Comparison of ENCODE assay signal across 14 cellular contexts in the genomic region with DNA sequence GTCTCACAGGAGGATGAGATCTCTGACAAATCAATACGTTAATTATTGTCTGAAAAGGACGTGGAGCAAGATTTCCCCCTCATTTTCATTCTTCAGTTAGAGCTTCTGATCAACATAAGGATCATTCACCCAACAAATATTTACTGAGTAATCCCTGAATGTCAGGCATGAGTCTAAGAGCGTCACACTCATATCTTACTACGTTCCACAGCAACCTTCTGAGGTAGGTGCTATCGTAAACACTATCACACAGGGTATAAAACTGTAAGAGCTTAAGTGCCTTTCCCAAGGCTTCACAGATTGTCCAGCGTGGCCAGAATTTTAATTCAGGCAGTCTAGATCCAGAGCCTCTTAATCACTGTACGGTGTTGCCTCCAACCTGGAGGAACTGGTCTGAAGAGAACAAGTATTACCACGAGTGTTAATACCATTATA. TPM values are rescaled to one million over a fixed set of nuclear protein-coding genes. Genes with fewer than 3 reads are reported as not detected.
A peak's percentile ranks its signal among the peaks of the same experiment; 100 is the strongest.
DNase-seq lines count a peak whose midpoint lies in the region; ATAC-seq and TF ChIP-seq lines count a peak whose summit lies in the region.
"Had no signal": no experiment of that assay in that cellular context is flagged by ENCODE, and none has a peak within 500 bp of the region (broad histone marks: within the 10 kb centered on the region; RNA-seq: fewer than 3 reads in every experiment).

No MANE protein-coding gene starts in this region.

- CTCF ChIA-PET in IMR-90 (lab: Yijun Ruan, JAX), result interaction anchor here (1.2 kb wide), 1 partner anchor 93 kb away, joined by 6 read pairs; no protein-coding TSS in a partner anchor

- no peaks in the 10 kb centered on the region for H3K27me3 Mint-ChIP-seq in natural killer cell (ENCODE audit: low read depth in 2 of 2)

- no peaks in the 10 kb centered on the region for H3K27me3 ChIP-seq in ACC112 (ENCODE audit: insufficient read depth, low read length)
- H3K27me3 ChIP-seq in IMR-90 (ENCODE audit: control insufficient read depth, insufficient read depth, low read length), result no peaks in the 10 kb centered on the region
- H3K27me3 ChIP-seq in Peyer's patch, result no peaks in the 10 kb centered on the region
- H3K27me3 ChIP-seq: BLaER1 had no signal

- WGBS in IMR-90 (ENCODE audit: extremely low coverage in 2 of 2, insufficient read length in 1 of 2), 2 experiments, result 79% methylated on average over 2 of the region's 8 CpGs; no CpG with 5 or more reads in 1 of the 2 experiments

- H3K4me3 ChIP-seq in ACC112 (ENCODE audit: low read depth, low read length), result peak overlapping the region; percentile 41; the same call in 1 of the 2 replicates
- H3K4me3 ChIP-seq in IMR-90 (ENCODE audit: insufficient read depth, low read depth, low read length), result no peak overlapping the region
- no peak overlapping the region for H3K4me3 ChIP-seq in epithelial cell of esophagus (ENCODE audit: low read length)
- H3K4me3 ChIP-seq in mucosa of descending colon, result no peak overlapping the region
- H3K4me3 ChIP-seq in Peyer's patch, result no peak overlapping the region
- H3K4me3 ChIP-seq: BLaER1 had no signal

- no peaks in the 10 kb centered on the region; the same call in 1 of the 2 replicates for H4K20me1 ChIP-seq in IMR-90 (ENCODE audit: insufficient read depth, low read length)
- H4K20me1 ChIP-seq: BLaER1 had no signal

- ATAC-seq in IMR-90 (ENCODE audit: low read depth) (peak; percentile 52), mucosa of descending colon (peak; percentile 36), natural killer cell (no peak)

- no peaks in the 10 kb centered on the region for H3K36me3 Mint-ChIP-seq in natural killer cell

- H3K4me1 Mint-ChIP-seq in natural killer cell, result peaks cover 14% of the 10 kb centered on the region in 2 donors
- H3K4me1 Mint-ChIP-seq: central memory CD8-positive, alpha-beta T cell had no signal

- dilution Hi-C loops in IMR-90 (cut with HindIII; ENCODE audit: low sequenced_read_pairs, unreplicated experiment), result no loop called here

- H4K8ac ChIP-seq in IMR-90 (ENCODE audit: low read depth in 2 of 2, low read length in 2 of 2), result peak overlapping the region; percentile 92 to 95

- DNase-seq in IMR-90, result peak; percentile 99
- DNase-seq in epithelial cell of esophagus (ENCODE audit: low read depth), result peak; percentile 77
- DNase-seq in mucosa of descending colon, result no peak
- DNase-seq in dedifferentiated amniotic fluid mesenchymal stem cell (ENCODE audit: extremely low spot score), result no peak
- no peak for DNase-seq in Peyer's patch
- DNase-seq in natural killer cell, result no peak
- no peak for DNase-seq in caudate nucleus (lab: John Stamatoyannopoulos, UW)
- DNase-seq: NCI-H1436 treated with DMSO at 0.1 percent for 48 hours; nephron progenitor cell; OCI-M1; stimulated activated CD4-positive, alpha-beta T cell treated with anti-CD3 and anti-CD28 coated beads, Interleukin-4, amount 100 ng/mL, for 24 hours had no signal

- peak overlapping the region; percentile 95 for H2BK20ac ChIP-seq in IMR-90 (ENCODE audit: low read depth, low read length)

- peaks cover 32% of the 10 kb centered on the region for H3K9me1 ChIP-seq in IMR-90 (ENCODE audit: insufficient read depth, low read length)

- H3K27ac ChIP-seq in ACC112 (ENCODE audit: low read depth, low read length) (peak overlapping the region; percentile 99), IMR-90 (ENCODE audit: insufficient read depth, low read length) (peak overlapping the region; percentile 93), Peyer's patch (peak overlapping the region in 2 of 4 donors; percentile 3 to 63), caudate nucleus (ENCODE audit: low read depth, low read length) (no peak overlapping the region)
- H3K27ac ChIP-seq: BLaER1 had no signal

- no peak overlapping the region for H3K27ac Mint-ChIP-seq in natural killer cell

- no peak for TF ChIP-seq CTCF in IMR-90 (conservative IDR thresholded peaks at IDR 0.05; ENCODE audit: low read depth, low read length)
- TF ChIP-seq CTCF in epithelial cell of esophagus (IDR thresholded peaks at IDR 0.05; ENCODE audit: insufficient read depth, low read depth, low read length, missing control alignments), result no peak
- no peak for TF ChIP-seq CTCF in mucosa of descending colon (IDR thresholded peaks at IDR 0.05)
- TF ChIP-seq CTCF in Peyer's patch (IDR thresholded peaks at IDR 0.05), result no peak
- TF ChIP-seq CTCF in natural killer cell (IDR thresholded peaks at IDR 0.05), result no peak

- no peak overlapping the region for H2AFZ ChIP-seq in ACC112 (ENCODE audit: low read length, unreplicated experiment)
- H2AFZ ChIP-seq in IMR-90 (replicated peaks; ENCODE audit: low read length, poor library complexity), result peak overlapping the region; percentile 68

- no peaks in the 10 kb centered on the region for H3K9me3 Mint-ChIP-seq in natural killer cell
- H3K9me3 Mint-ChIP-seq: central memory CD8-positive, alpha-beta T cell had no signal

- POLR2A ChIA-PET in IMR-90 (lab: Charles Lee; ENCODE audit: unreplicated experiment), result interaction anchor here (1.8 kb wide), 1 partner anchor 11 kb away, joined by 5 read pairs; a partner anchor contains a TSS

- BruUV-seq in IMR-90 (replicated peaks; lab: Mats Ljungman, UMichigan), result no TSS peak

- no peak overlapping the region; the same call in 1 of the 2 replicates for H3K9ac ChIP-seq in IMR-90 (ENCODE audit: low read depth, low read length)
- H3K9ac ChIP-seq: BLaER1 had no signal

- H2BK15ac ChIP-seq in IMR-90 (ENCODE audit: low read depth, low read length), result peak overlapping the region; percentile 99; the same call in 2 of the 3 replicates

- H3K4me1 ChIP-seq in ACC112 (ENCODE audit: control insufficient read depth, insufficient read depth, low read length, unreplicated experiment) (peaks cover 56% of the 10 kb centered on the region), IMR-90 (ENCODE audit: control insufficient read depth, insufficient read depth, low read length) (peaks cover 29% of the 10 kb centered on the region), mucosa of descending colon (ENCODE audit: low read depth) (no peaks in the 10 kb centered on the region), Peyer's patch (peaks cover 0 to 6% (median 0%) of the 10 kb centered on the region in 4 donors)
- H3K4me1 ChIP-seq: BLaER1 had no signal

- no peak overlapping the region for H3K4me3 Mint-ChIP-seq in natural killer cell
- H3K4me3 Mint-ChIP-seq: central memory CD8-positive, alpha-beta T cell; nephron progenitor cell had no signal

- H3K18ac ChIP-seq in IMR-90 (ENCODE audit: low read depth, low read length), result peak overlapping the region; percentile 99

- peaks cover 0 to 34% of the 10 kb centered on the region in 2 experiments; a peak in 3 of 4 replicates for H3K79me1 ChIP-seq in IMR-90 (ENCODE audit: low read depth in 1 of 2, low read length in 2 of 2)

- in situ Hi-C loops in IMR-90 (cut with MboI; ENCODE audit: low sequenced_read_pairs), result no loop called here

- H3K36me3 ChIP-seq in ACC112 (ENCODE audit: insufficient read depth, low read length), result peaks cover 8% of the 10 kb centered on the region; the same call in 1 of the 2 replicates
- H3K36me3 ChIP-seq in IMR-90 (ENCODE audit: control insufficient read depth, insufficient read depth, low read length), result no peaks in the 10 kb centered on the region
- no peaks in the 10 kb centered on the region for H3K36me3 ChIP-seq in mucosa of descending colon (ENCODE audit: low read depth)
- no peaks in the 10 kb centered on the region for H3K36me3 ChIP-seq in Peyer's patch
- H3K36me3 ChIP-seq: BLaER1 had no signal

- H2BK5ac ChIP-seq in IMR-90 (ENCODE audit: low read depth, low read length, poor library complexity, severe bottlenecking), result peak overlapping the region; percentile 97

- H2AK9ac ChIP-seq in IMR-90 (replicated peaks; ENCODE audit: low read depth, low read length, poor library complexity), result no peak overlapping the region

- no peak for TF ChIP-seq RAD21 in IMR-90 (IDR thresholded peaks at IDR 0.05; ENCODE audit: low read length)

- peak; percentile 16; the same call in 1 of the 2 replicates for TF ChIP-seq POLR2A in IMR-90 (IDR thresholded peaks at IDR 0.05; ENCODE audit: low read depth, low read length)
- no peak for TF ChIP-seq POLR2A in Peyer's patch (IDR thresholded peaks at IDR 0.05)

- H3K4me2 ChIP-seq in IMR-90 (ENCODE audit: low read depth, low read length), result peak overlapping the region; percentile 2; the same call in 1 of the 2 replicates
- H3K4me2 ChIP-seq: BLaER1 had no signal

- peak overlapping the region; percentile 95 for H2BK120ac ChIP-seq in IMR-90 (ENCODE audit: low read depth, low read length)

- peak overlapping the region; percentile 98; the same call in 1 of the 2 replicates for H4K5ac ChIP-seq in IMR-90 (ENCODE audit: low read depth, low read length)

- H3K56ac ChIP-seq in IMR-90 (ENCODE audit: extremely low read depth, insufficient read depth, low read length), result peak overlapping the region; percentile 77

- H4K91ac ChIP-seq in IMR-90 (ENCODE audit: insufficient read depth, low read depth, low read length), result peak overlapping the region; percentile 94

- intact Hi-C loops in IMR-90 (cut with micrococcal nuclease), result no loop called here
- intact Hi-C loops in mucosa of descending colon (cut with DNase I, micrococcal nuclease), result no loop called here
- intact Hi-C loops in natural killer cell (cut with micrococcal nuclease), result no loop called here

- H3K79me2 ChIP-seq in ACC112 (ENCODE audit: control insufficient read depth, insufficient read depth, low read length, unreplicated experiment), result no peaks in the 10 kb centered on the region

- H3K14ac ChIP-seq in IMR-90 (replicated peaks; ENCODE audit: low read depth, low read length), result peak overlapping the region; percentile 85

- H3K9me3 ChIP-seq in IMR-90 (ENCODE audit: control insufficient read depth, insufficient read depth, low read length) (no peaks in the 10 kb centered on the region), mucosa of descending colon (no peaks in the 10 kb centered on the region), Peyer's patch (no peaks in the 10 kb centered on the region)

- H2AK5ac ChIP-seq in IMR-90 (ENCODE audit: low read depth, low read length), result peak overlapping the region; percentile 74

- peak overlapping the region; percentile 93 for H3K4ac ChIP-seq in IMR-90 (ENCODE audit: low read depth, low read length)

- H3K23ac ChIP-seq in IMR-90 (ENCODE audit: low read depth, low read length), result peak overlapping the region; percentile 79; the same call in 1 of the 2 replicates

RNA-seq across cellular contexts. Expression of a gene that starts 10.6 kb away (rescaled TPM):
- total RNA-seq in IMR-90 (2012; rRNA removed) (232 and 366 TPM in 2 replicates), mucosa of descending colon (10 to 100 TPM; 22.7 to 87.8 (median 24.9) TPM), Peyer's patch (10 to 100 TPM; 15.2 to 55.3 (median 25.8) TPM), natural killer cell (not detected)
- 302 and 364 TPM in 2 replicates for polyA plus RNA-seq in IMR-90 (2012; rRNA removed)
- 212 and 271 TPM in 2 replicates for polyA plus RNA-seq in IMR-90 (2012; cell fraction: cytosol; rRNA removed)
- polyA plus RNA-seq in IMR-90 (2012; cell fraction: nucleus; rRNA removed; ENCODE audit: low replicate concordance), result 340 and 869 TPM in 2 replicates

RNA-seq across cellular contexts. Expression of a gene that starts 54.6 kb away (rescaled TPM):
- total RNA-seq in IMR-90 (2012; rRNA removed) (under 0.01 TPM in 1 of 2 replicates, not detected in the other), mucosa of descending colon (1 to 10 TPM; 1.9 to 2.4 (median 2.2) TPM), Peyer's patch (1 to 10 TPM; 1.1 to 6.6 (median 3.3) TPM), natural killer cell (not detected)
- polyA plus RNA-seq in IMR-90 (2012; rRNA removed), result not detected in 2 replicates
- not detected in 2 replicates for polyA plus RNA-seq in IMR-90 (2012; cell fraction: cytosol; rRNA removed)
- not detected in 2 replicates for polyA plus RNA-seq in IMR-90 (2012; cell fraction: nucleus; rRNA removed; ENCODE audit: low replicate concordance)

Comparison
In these comparisons a context has a peak if more than half of its experiments do, and no peak if none do; other contexts are left out.
1. ATAC-seq: peak in IMR-90 (single experiment) and mucosa of descending colon (single experiment); none in natural killer cell (0 of 3).
2. DNase-seq: peak in IMR-90 (single experiment) and epithelial cell of esophagus (single experiment); none in mucosa of descending colon (0 of 3), dedifferentiated amniotic fluid mesenchymal stem cell (single experiment), Peyer's patch (0 of 3), natural killer cell (single experiment) and caudate nucleus (0 of 61).
3. RNA of a gene that starts 10.6 kb away (total RNA-seq): 232 to 366 TPM in IMR-90, 15.2 to 55.3 TPM in Peyer's patch and 22.7 to 87.8 TPM in mucosa of descending colon; not detected in natural killer cell; every median in the first group is over 10 times any median in the second.